In the genomic region with DNA sequence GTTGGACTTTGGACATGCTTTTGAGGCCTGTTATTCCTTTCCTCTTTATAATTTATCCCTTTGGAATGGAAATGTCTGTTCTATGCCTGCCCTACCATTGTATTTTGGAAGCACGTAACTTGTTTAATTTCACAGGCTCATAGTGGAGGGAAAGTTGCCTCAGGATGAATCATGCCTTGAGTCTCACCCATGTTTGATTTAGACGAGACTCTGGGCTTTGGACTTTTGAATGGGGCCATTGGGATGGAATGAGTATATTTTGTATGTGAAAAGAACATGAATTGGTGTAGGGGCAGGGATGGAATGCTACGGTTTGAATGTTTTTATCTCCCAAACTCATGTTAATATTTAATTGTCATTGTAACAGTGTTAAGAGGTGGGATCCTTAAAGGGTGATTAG, we compare ENCODE assay signal across 1 cellular context.
TF ChIP-seq lines count a peak whose summit lies in the region.

No MANE protein-coding gene starts in this region.

TF ChIP-seq in GM23338, 12 proteins besides CTCF, POLR2A, EP300 and RAD21:
- TF ChIP-seq NANOG (IDR thresholded peaks at IDR 0.05; ENCODE audit: borderline replicate concordance), result no peak
- no peak for TF ChIP-seq CREB1 (CRISPR knock-in tag; IDR thresholded peaks at IDR 0.05; ENCODE audit: low read depth)
- TF ChIP-seq, protein P1, sequence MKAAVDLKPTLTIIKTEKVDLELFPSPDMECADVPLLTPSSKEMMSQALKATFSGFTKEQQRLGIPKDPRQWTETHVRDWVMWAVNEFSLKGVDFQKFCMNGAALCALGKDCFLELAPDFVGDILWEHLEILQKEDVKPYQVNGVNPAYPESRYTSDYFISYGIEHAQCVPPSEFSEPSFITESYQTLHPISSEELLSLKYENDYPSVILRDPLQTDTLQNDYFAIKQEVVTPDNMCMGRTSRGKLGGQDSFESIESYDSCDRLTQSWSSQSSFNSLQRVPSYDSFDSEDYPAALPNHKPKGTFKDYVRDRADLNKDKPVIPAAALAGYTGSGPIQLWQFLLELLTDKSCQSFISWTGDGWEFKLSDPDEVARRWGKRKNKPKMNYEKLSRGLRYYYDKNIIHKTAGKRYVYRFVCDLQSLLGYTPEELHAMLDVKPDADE (IDR thresholded peaks at IDR 0.05), result no peak
- no peak for TF ChIP-seq JUNB (IDR thresholded peaks at IDR 0.05; ENCODE audit: unreplicated experiment)
- no peak for TF ChIP-seq ZNF114 (CRISPR knock-in tag; IDR thresholded peaks at IDR 0.05)
- TF ChIP-seq EZH2phosphoT487 (IDR thresholded peaks at IDR 0.05; ENCODE audit: unreplicated experiment), result no peak
- TF ChIP-seq ZNF331 (CRISPR knock-in tag; IDR thresholded peaks at IDR 0.05; ENCODE audit: low read depth), result no peak
- TF ChIP-seq EZH2 (IDR thresholded peaks at IDR 0.05; ENCODE audit: low read depth, unreplicated experiment), result no peak
- TF ChIP-seq POLR2AphosphoS5 (IDR thresholded peaks at IDR 0.05; ENCODE audit: low read depth), result no peak
- TF ChIP-seq, protein P2, sequence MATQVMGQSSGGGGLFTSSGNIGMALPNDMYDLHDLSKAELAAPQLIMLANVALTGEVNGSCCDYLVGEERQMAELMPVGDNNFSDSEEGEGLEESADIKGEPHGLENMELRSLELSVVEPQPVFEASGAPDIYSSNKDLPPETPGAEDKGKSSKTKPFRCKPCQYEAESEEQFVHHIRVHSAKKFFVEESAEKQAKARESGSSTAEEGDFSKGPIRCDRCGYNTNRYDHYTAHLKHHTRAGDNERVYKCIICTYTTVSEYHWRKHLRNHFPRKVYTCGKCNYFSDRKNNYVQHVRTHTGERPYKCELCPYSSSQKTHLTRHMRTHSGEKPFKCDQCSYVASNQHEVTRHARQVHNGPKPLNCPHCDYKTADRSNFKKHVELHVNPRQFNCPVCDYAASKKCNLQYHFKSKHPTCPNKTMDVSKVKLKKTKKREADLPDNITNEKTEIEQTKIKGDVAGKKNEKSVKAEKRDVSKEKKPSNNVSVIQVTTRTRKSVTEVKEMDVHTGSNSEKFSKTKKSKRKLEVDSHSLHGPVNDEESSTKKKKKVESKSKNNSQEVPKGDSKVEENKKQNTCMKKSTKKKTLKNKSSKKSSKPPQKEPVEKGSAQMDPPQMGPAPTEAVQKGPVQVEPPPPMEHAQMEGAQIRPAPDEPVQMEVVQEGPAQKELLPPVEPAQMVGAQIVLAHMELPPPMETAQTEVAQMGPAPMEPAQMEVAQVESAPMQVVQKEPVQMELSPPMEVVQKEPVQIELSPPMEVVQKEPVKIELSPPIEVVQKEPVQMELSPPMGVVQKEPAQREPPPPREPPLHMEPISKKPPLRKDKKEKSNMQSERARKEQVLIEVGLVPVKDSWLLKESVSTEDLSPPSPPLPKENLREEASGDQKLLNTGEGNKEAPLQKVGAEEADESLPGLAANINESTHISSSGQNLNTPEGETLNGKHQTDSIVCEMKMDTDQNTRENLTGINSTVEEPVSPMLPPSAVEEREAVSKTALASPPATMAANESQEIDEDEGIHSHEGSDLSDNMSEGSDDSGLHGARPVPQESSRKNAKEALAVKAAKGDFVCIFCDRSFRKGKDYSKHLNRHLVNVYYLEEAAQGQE (IDR thresholded peaks at IDR 0.05; ENCODE audit: unreplicated experiment), result no peak
- no peak for TF ChIP-seq STAT1 (IDR thresholded peaks at IDR 0.05; ENCODE audit: unreplicated experiment)
- TF ChIP-seq, protein P3, sequence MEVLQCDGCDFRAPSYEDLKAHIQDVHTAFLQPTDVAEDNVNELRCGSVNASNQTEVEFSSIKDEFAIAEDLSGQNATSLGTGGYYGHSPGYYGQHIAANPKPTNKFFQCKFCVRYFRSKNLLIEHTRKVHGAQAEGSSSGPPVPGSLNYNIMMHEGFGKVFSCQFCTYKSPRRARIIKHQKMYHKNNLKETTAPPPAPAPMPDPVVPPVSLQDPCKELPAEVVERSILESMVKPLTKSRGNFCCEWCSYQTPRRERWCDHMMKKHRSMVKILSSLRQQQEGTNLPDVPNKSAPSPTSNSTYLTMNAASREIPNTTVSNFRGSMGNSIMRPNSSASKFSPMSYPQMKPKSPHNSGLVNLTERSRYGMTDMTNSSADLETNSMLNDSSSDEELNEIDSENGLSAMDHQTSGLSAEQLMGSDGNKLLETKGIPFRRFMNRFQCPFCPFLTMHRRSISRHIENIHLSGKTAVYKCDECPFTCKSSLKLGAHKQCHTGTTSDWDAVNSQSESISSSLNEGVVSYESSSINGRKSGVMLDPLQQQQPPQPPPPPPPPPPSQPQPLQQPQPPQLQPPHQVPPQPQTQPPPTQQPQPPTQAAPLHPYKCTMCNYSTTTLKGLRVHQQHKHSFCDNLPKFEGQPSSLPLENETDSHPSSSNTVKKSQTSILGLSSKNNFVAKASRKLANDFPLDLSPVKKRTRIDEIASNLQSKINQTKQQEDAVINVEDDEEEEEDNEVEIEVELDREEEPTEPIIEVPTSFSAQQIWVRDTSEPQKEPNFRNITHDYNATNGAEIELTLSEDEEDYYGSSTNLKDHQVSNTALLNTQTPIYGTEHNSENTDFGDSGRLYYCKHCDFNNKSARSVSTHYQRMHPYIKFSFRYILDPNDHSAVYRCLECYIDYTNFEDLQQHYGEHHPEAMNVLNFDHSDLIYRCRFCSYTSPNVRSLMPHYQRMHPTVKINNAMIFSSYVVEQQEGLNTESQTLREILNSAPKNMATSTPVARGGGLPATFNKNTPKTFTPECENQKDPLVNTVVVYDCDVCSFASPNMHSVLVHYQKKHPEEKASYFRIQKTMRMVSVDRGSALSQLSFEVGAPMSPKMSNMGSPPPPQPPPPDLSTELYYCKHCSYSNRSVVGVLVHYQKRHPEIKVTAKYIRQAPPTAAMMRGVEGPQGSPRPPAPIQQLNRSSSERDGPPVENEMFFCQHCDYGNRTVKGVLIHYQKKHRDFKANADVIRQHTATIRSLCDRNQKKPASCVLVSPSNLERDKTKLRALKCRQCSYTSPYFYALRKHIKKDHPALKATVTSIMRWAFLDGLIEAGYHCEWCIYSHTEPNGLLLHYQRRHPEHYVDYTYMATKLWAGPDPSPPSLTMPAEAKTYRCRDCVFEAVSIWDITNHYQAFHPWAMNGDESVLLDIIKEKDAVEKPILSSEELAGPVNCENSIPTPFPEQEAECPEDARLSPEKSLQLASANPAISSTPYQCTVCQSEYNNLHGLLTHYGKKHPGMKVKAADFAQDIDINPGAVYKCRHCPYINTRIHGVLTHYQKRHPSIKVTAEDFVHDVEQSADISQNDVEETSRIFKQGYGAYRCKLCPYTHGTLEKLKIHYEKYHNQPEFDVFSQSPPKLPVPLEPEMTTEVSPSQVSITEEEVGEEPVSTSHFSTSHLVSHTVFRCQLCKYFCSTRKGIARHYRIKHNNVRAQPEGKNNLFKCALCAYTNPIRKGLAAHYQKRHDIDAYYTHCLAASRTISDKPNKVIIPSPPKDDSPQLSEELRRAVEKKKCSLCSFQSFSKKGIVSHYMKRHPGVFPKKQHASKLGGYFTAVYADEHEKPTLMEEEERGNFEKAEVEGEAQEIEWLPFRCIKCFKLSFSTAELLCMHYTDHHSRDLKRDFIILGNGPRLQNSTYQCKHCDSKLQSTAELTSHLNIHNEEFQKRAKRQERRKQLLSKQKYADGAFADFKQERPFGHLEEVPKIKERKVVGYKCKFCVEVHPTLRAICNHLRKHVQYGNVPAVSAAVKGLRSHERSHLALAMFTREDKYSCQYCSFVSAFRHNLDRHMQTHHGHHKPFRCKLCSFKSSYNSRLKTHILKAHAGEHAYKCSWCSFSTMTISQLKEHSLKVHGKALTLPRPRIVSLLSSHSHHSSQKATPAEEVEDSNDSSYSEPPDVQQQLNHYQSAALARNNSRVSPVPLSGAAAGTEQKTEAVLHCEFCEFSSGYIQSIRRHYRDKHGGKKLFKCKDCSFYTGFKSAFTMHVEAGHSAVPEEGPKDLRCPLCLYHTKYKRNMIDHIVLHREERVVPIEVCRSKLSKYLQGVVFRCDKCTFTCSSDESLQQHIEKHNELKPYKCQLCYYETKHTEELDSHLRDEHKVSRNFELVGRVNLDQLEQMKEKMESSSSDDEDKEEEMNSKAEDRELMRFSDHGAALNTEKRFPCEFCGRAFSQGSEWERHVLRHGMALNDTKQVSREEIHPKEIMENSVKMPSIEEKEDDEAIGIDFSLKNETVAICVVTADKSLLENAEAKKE (CRISPR knock-in tag; IDR thresholded peaks at IDR 0.05), result no peak
